Comparison of ENCODE assay signal across 1 cellular context in the genomic region with DNA sequence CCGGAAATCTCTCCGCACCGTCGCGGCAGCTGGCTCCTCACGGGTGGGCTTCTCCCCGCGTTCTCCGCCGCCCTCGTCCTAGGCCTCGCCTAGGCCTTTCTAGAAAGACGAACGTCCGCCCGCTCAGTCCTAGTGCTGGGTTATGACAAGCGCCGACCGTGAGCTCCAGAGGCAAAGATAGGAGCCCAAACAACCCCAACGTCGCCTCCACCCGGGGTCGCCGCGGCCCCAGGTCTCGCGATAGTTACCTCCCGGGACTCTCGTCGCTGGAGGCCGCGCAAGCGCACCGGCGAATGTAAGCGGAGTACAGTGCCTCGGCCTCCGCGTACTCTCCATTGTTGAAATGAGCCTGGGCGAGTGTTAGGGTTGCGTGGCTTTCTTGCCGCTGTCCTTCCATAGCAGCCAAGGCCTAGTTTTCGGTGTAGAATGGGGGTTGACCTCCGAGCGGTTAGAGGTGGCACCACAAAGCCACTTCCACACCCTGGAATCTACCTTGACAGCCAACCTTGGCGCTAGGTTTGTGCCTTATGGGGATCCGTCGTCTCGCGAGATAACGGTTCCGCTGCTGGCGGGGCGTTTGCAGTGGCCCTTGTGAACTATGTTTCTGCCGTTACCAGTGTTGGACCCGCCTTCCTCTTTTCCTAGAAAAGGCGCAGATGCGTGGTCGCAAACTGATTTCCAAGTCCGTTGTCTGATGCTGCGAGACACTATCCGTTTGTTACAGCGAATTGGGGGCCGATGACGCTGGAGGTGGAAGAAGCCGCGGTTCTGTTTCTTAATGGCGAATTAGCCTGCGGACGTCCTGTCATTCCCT.
TF ChIP-seq lines count a peak whose summit lies in the region.

A gene (minus strand): TSS at position 526 of the 814 bp plus-strand sequence. CDS start 129 bp downstream, at position 397.

TF ChIP-seq in HepG2, 621 proteins besides CTCF, POLR2A, EP300 and RAD21 (continued from another document and continues in another):
- TF ChIP-seq, protein P1, sequence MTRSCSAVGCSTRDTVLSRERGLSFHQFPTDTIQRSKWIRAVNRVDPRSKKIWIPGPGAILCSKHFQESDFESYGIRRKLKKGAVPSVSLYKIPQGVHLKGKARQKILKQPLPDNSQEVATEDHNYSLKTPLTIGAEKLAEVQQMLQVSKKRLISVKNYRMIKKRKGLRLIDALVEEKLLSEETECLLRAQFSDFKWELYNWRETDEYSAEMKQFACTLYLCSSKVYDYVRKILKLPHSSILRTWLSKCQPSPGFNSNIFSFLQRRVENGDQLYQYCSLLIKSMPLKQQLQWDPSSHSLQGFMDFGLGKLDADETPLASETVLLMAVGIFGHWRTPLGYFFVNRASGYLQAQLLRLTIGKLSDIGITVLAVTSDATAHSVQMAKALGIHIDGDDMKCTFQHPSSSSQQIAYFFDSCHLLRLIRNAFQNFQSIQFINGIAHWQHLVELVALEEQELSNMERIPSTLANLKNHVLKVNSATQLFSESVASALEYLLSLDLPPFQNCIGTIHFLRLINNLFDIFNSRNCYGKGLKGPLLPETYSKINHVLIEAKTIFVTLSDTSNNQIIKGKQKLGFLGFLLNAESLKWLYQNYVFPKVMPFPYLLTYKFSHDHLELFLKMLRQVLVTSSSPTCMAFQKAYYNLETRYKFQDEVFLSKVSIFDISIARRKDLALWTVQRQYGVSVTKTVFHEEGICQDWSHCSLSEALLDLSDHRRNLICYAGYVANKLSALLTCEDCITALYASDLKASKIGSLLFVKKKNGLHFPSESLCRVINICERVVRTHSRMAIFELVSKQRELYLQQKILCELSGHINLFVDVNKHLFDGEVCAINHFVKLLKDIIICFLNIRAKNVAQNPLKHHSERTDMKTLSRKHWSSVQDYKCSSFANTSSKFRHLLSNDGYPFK (CRISPR knock-in tag; IDR thresholded peaks at IDR 0.05; ENCODE audit: borderline replicate concordance): peak; percentile 98
- no peak for TF ChIP-seq ARID2 (CRISPR knock-in tag; IDR thresholded peaks at IDR 0.05; ENCODE audit: borderline replicate concordance)
- TF ChIP-seq ZNF121 (CRISPR knock-in tag; IDR thresholded peaks at IDR 0.05): no peak
- TF ChIP-seq, protein P2, sequence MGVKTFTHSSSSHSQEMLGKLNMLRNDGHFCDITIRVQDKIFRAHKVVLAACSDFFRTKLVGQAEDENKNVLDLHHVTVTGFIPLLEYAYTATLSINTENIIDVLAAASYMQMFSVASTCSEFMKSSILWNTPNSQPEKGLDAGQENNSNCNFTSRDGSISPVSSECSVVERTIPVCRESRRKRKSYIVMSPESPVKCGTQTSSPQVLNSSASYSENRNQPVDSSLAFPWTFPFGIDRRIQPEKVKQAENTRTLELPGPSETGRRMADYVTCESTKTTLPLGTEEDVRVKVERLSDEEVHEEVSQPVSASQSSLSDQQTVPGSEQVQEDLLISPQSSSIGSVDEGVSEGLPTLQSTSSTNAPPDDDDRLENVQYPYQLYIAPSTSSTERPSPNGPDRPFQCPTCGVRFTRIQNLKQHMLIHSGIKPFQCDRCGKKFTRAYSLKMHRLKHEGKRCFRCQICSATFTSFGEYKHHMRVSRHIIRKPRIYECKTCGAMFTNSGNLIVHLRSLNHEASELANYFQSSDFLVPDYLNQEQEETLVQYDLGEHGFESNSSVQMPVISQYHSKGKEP (CRISPR knock-in tag; IDR thresholded peaks at IDR 0.05): peak; percentile 89; the same call in 1 of the 2 replicates
- TF ChIP-seq, protein P3, sequence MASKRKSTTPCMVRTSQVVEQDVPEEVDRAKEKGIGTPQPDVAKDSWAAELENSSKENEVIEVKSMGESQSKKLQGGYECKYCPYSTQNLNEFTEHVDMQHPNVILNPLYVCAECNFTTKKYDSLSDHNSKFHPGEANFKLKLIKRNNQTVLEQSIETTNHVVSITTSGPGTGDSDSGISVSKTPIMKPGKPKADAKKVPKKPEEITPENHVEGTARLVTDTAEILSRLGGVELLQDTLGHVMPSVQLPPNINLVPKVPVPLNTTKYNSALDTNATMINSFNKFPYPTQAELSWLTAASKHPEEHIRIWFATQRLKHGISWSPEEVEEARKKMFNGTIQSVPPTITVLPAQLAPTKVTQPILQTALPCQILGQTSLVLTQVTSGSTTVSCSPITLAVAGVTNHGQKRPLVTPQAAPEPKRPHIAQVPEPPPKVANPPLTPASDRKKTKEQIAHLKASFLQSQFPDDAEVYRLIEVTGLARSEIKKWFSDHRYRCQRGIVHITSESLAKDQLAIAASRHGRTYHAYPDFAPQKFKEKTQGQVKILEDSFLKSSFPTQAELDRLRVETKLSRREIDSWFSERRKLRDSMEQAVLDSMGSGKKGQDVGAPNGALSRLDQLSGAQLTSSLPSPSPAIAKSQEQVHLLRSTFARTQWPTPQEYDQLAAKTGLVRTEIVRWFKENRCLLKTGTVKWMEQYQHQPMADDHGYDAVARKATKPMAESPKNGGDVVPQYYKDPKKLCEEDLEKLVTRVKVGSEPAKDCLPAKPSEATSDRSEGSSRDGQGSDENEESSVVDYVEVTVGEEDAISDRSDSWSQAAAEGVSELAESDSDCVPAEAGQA (IDR thresholded peaks at IDR 0.05; ENCODE audit: low read depth): peak; percentile 72; the same call in 1 of the 2 replicates
- TF ChIP-seq, protein P3 (CRISPR knock-in tag; IDR thresholded peaks at IDR 0.05; ENCODE audit: borderline replicate concordance): peak; percentile 84
- TF ChIP-seq, protein P4, sequence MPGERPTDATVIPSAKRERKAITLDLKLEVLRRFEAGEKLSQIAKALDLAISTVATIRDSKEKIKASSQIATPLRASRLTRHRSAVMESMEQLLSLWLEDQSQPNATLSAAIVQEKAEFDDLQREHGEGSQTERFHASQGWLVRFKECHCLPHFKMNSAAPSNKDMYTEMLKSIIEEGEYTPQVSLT (CRISPR knock-in tag; IDR thresholded peaks at IDR 0.05; ENCODE audit: borderline replicate concordance, low read depth): no peak
- TF ChIP-seq ZNF546 (CRISPR knock-in tag; conservative IDR thresholded peaks at IDR 0.05): no peak; the same call in 1 of the 2 replicates
- peak; percentile 98; the same call in 1 of the 2 replicates for TF ChIP-seq GLI4 (CRISPR knock-in tag; IDR thresholded peaks at IDR 0.05; ENCODE audit: borderline replicate concordance)
- TF ChIP-seq, protein P5, sequence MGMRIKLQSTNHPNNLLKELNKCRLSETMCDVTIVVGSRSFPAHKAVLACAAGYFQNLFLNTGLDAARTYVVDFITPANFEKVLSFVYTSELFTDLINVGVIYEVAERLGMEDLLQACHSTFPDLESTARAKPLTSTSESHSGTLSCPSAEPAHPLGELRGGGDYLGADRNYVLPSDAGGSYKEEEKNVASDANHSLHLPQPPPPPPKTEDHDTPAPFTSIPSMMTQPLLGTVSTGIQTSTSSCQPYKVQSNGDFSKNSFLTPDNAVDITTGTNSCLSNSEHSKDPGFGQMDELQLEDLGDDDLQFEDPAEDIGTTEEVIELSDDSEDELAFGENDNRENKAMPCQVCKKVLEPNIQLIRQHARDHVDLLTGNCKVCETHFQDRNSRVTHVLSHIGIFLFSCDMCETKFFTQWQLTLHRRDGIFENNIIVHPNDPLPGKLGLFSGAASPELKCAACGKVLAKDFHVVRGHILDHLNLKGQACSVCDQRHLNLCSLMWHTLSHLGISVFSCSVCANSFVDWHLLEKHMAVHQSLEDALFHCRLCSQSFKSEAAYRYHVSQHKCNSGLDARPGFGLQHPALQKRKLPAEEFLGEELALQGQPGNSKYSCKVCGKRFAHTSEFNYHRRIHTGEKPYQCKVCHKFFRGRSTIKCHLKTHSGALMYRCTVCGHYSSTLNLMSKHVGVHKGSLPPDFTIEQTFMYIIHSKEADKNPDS (CRISPR knock-in tag; IDR thresholded peaks at IDR 0.05): peak; percentile 58
- peak; percentile 68 for TF ChIP-seq MED8 (CRISPR knock-in tag; IDR thresholded peaks at IDR 0.05; ENCODE audit: insufficient replicate concordance)
- no peak for TF ChIP-seq THYN1 (CRISPR knock-in tag; IDR thresholded peaks at IDR 0.05; ENCODE audit: borderline replicate concordance, low read depth)
- peak; percentile 96 for TF ChIP-seq ZNF230 (CRISPR knock-in tag; IDR thresholded peaks at IDR 0.05)
- TF ChIP-seq ZBTB20 (CRISPR knock-in tag; IDR thresholded peaks at IDR 0.05; ENCODE audit: borderline replicate concordance, low read depth): 0 out of 2 replicates have a peak, but pooled peaks have one; percentile 79
- TF ChIP-seq, protein P6, sequence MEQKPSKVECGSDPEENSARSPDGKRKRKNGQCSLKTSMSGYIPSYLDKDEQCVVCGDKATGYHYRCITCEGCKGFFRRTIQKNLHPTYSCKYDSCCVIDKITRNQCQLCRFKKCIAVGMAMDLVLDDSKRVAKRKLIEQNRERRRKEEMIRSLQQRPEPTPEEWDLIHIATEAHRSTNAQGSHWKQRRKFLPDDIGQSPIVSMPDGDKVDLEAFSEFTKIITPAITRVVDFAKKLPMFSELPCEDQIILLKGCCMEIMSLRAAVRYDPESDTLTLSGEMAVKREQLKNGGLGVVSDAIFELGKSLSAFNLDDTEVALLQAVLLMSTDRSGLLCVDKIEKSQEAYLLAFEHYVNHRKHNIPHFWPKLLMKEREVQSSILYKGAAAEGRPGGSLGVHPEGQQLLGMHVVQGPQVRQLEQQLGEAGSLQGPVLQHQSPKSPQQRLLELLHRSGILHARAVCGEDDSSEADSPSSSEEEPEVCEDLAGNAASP (CRISPR knock-in tag; IDR thresholded peaks at IDR 0.05; ENCODE audit: borderline replicate concordance): peak; percentile 75
- TF ChIP-seq ZFP41 (CRISPR knock-in tag; IDR thresholded peaks at IDR 0.05; ENCODE audit: borderline replicate concordance): peak; percentile 46; the same call in 1 of the 2 replicates
- TF ChIP-seq KDM4B (CRISPR knock-in tag; IDR thresholded peaks at IDR 0.05): no peak
- peak; percentile 55; the same call in 1 of the 2 replicates for TF ChIP-seq HCFC1 (IDR thresholded peaks at IDR 0.05; ENCODE audit: low read depth, low read length)
- TF ChIP-seq, protein P7, sequence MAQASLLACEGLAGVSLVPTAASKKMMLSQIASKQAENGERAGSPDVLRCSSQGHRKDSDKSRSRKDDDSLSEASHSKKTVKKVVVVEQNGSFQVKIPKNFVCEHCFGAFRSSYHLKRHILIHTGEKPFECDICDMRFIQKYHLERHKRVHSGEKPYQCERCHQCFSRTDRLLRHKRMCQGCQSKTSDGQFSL (CRISPR knock-in tag; IDR thresholded peaks at IDR 0.05): peak; percentile 10
- TF ChIP-seq HNRNPUL1 (IDR thresholded peaks at IDR 0.05; ENCODE audit: low read depth, low read length): no peak
- TF ChIP-seq RCOR2 (CRISPR knock-in tag; IDR thresholded peaks at IDR 0.05): no peak
- TF ChIP-seq SIN3A (IDR thresholded peaks at IDR 0.05; ENCODE audit: borderline replicate concordance, low read depth, low read length): peak; percentile 96
- TF ChIP-seq, protein P8, sequence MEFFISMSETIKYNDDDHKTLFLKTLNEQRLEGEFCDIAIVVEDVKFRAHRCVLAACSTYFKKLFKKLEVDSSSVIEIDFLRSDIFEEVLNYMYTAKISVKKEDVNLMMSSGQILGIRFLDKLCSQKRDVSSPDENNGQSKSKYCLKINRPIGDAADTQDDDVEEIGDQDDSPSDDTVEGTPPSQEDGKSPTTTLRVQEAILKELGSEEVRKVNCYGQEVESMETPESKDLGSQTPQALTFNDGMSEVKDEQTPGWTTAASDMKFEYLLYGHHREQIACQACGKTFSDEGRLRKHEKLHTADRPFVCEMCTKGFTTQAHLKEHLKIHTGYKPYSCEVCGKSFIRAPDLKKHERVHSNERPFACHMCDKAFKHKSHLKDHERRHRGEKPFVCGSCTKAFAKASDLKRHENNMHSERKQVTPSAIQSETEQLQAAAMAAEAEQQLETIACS (CRISPR knock-in tag; IDR thresholded peaks at IDR 0.05): 0 out of 2 replicates have a peak, but pooled peaks have one; percentile 38
- TF ChIP-seq DNMT1 (CRISPR knock-in tag; IDR thresholded peaks at IDR 0.05): peak; percentile 46; the same call in 1 of the 2 replicates
- peak; percentile 31 for TF ChIP-seq U2AF1 (optimal IDR thresholded peaks at IDR 0.05; ENCODE audit: low read depth, low read length)
- TF ChIP-seq ZFP36L1 (CRISPR knock-in tag; IDR thresholded peaks at IDR 0.05): peak; percentile 87
- no peak for TF ChIP-seq NFE2L2 (IDR thresholded peaks at IDR 0.05; ENCODE audit: low read length)
- peak; percentile 97 for TF ChIP-seq ZNF788 (CRISPR knock-in tag; IDR thresholded peaks at IDR 0.05; ENCODE audit: borderline replicate concordance)
- no peak; the same call in 1 of the 2 replicates for TF ChIP-seq ZNF790 (CRISPR knock-in tag; IDR thresholded peaks at IDR 0.05; ENCODE audit: borderline replicate concordance)
- TF ChIP-seq, protein P9, sequence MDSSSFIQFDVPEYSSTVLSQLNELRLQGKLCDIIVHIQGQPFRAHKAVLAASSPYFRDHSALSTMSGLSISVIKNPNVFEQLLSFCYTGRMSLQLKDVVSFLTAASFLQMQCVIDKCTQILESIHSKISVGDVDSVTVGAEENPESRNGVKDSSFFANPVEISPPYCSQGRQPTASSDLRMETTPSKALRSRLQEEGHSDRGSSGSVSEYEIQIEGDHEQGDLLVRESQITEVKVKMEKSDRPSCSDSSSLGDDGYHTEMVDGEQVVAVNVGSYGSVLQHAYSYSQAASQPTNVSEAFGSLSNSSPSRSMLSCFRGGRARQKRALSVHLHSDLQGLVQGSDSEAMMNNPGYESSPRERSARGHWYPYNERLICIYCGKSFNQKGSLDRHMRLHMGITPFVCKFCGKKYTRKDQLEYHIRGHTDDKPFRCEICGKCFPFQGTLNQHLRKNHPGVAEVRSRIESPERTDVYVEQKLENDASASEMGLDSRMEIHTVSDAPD (CRISPR knock-in tag; IDR thresholded peaks at IDR 0.05): no peak; the same call in 1 of the 2 replicates
- no peak for TF ChIP-seq PLRG1 (conservative IDR thresholded peaks at IDR 0.05)
- 0 out of 2 replicates have a peak, but pooled peaks have one; percentile 85 for TF ChIP-seq ZNF367 (CRISPR knock-in tag; IDR thresholded peaks at IDR 0.05; ENCODE audit: borderline replicate concordance)
- TF ChIP-seq PPARG (CRISPR knock-in tag; conservative IDR thresholded peaks at IDR 0.05): 0 out of 2 replicates have a peak, but pooled peaks have one; percentile 38
